In genomic region chr3:128188326-128188725, GRCh38 we compare ENCODE assay signal across 19 cellular contexts. TPM values are rescaled to one million over a fixed set of nuclear protein-coding genes. Genes with fewer than 3 reads are reported as not detected.
DNase-seq lines count a peak whose midpoint lies in the region; FAIRE-seq and TF ChIP-seq lines count a peak whose summit lies in the region.
"Had no signal": no experiment of that assay in that cellular context is flagged by ENCODE, and none has a peak within 500 bp of the region (broad histone marks: within the 10 kb centered on the region; RNA-seq: fewer than 3 reads in every experiment).

No MANE protein-coding gene starts in this region.

- peak overlapping the region; percentile 19 for H3K4me2 ChIP-seq in astrocyte (ENCODE audit: low read length)
- H3K4me2 ChIP-seq: KMS-11 had no signal

- H3K27me3 ChIP-seq in astrocyte (ENCODE audit: insufficient read depth, low read length): no peaks in the 10 kb centered on the region
- H3K27me3 ChIP-seq: BLaER1 treated with 17β-estradiol and CSF1 and Interleukin-3, amounts not matched to agents 10 nM and 100 nM; SJCRH30 had no signal

- peaks cover 2% of the 10 kb centered on the region for H3K27me3 Mint-ChIP-seq in astrocyte (ENCODE audit: low read depth, unreplicated experiment)
- H3K27me3 Mint-ChIP-seq: CD8-positive, alpha-beta memory T cell had no signal

- no peak overlapping the region for H3K4me3 ChIP-seq in astrocyte (ENCODE audit: insufficient read depth, low read depth, low read length)
- H3K4me3 ChIP-seq: BLaER1 treated with 17β-estradiol and CSF1 and Interleukin-3, amounts not matched to agents 10 nM and 100 nM; GM23248; SJCRH30 had no signal

- no peaks in the 10 kb centered on the region for H3K4me1 ChIP-seq in astrocyte (ENCODE audit: insufficient read depth, low read length)
- H3K4me1 ChIP-seq: SJCRH30 had no signal

- FAIRE-seq in astrocyte (lab: Jason Lieb, UNC): no peak
- FAIRE-seq: GM12892 had no signal

- H3K27ac Mint-ChIP-seq in astrocyte (ENCODE audit: unreplicated experiment): no peak overlapping the region

- no peak for TF ChIP-seq CTCF in astrocyte (IDR thresholded peaks at IDR 0.05; ENCODE audit: insufficient read depth, low read depth, low read length)

- H3K4me3 Mint-ChIP-seq in astrocyte (ENCODE audit: unreplicated experiment): no peak overlapping the region
- H3K4me3 Mint-ChIP-seq: CD8-positive, alpha-beta memory T cell had no signal

- no peak overlapping the region for H2AFZ ChIP-seq in astrocyte (ENCODE audit: low read depth, low read length)
- H2AFZ ChIP-seq: GM23248 had no signal

- H3K9me3 ChIP-seq in astrocyte (ENCODE audit: insufficient read depth, low read depth, low read length): no peaks in the 10 kb centered on the region
- H3K9me3 ChIP-seq: SJCRH30 had no signal

- no peaks in the 10 kb centered on the region for H3K9me3 Mint-ChIP-seq in astrocyte (ENCODE audit: unreplicated experiment)

- no peak overlapping the region for H3K9ac ChIP-seq in astrocyte (ENCODE audit: low read length)
- H3K9ac ChIP-seq: BLaER1 treated with 17β-estradiol and CSF1 and Interleukin-3, amounts not matched to agents 10 nM and 100 nM; GM23248; KMS-11 had no signal

- no peaks in the 10 kb centered on the region for H3K36me3 Mint-ChIP-seq in astrocyte (ENCODE audit: low read depth, unreplicated experiment)

- H4K20me1 ChIP-seq in astrocyte (ENCODE audit: insufficient read depth, low read length): peaks cover 16% of the 10 kb centered on the region

- H3K27ac ChIP-seq in astrocyte (ENCODE audit: low read depth, low read length): no peak overlapping the region
- H3K27ac ChIP-seq: 22Rv1; BLaER1 treated with 17β-estradiol and CSF1 and Interleukin-3, amounts not matched to agents 10 nM and 100 nM; GM23248; KMS-11; SJCRH30 had no signal

- peak; percentile 36 for DNase-seq in NCI-H1105 treated with DMSO at 0.1 percent for 48 hours (lab: John Stamatoyannopoulos, UW)
- DNase-seq in NCI-H1105 (lab: John Stamatoyannopoulos, UW): no peak
- peak; percentile 20 for DNase-seq in M059J (ENCODE audit: low read depth)
- peak; percentile 4 for DNase-seq in astrocyte (ENCODE audit: low read depth)
- DNase-seq in left kidney (ENCODE audit: low read depth, low spot score): peak; percentile 42
- no peak for DNase-seq in OCI-M1 (lab: John Stamatoyannopoulos, UW)
- no peak for DNase-seq in A172 (ENCODE audit: low spot score)
- no peak for DNase-seq in T-helper 9 cell
- DNase-seq: CD8-positive, alpha-beta memory T cell; DND-41; NCI-H1092; NCI-H1930; NCI-H510A treated with DMSO at 0.1 percent for 48 hours had no signal

- H3K79me2 ChIP-seq in astrocyte (ENCODE audit: insufficient read depth, low read length): no peaks in the 10 kb centered on the region

- no peaks in the 10 kb centered on the region for H3K36me3 ChIP-seq in astrocyte (ENCODE audit: insufficient read depth, low read length)
- H3K36me3 ChIP-seq: SJCRH30 had no signal

- H3K4me1 Mint-ChIP-seq in astrocyte (ENCODE audit: low read depth, unreplicated experiment): peaks cover 2% of the 10 kb centered on the region

RNA-seq across cellular contexts. Expression of gene EEFSEC, which starts 35.0 kb away (rescaled TPM):
- total RNA-seq in M059J (2014; rRNA removed; shearing (Covaris generic)): 13.8 and 14.3 TPM in 2 replicates
- 6.1 and 6.3 TPM in 2 replicates for total RNA-seq in astrocyte
- 3.5 and 4.1 TPM in 2 replicates for total RNA-seq in A172 (2014; rRNA removed; shearing (Covaris generic))

Comparison
In these comparisons a context has a peak if more than half of its experiments do, and no peak if none do; other contexts are left out.
1. DNase-seq: peak in NCI-H1105 treated with DMSO at 0.1 percent for 48 hours (single experiment), M059J (single experiment), astrocyte (single experiment) and left kidney (single experiment); none in NCI-H1105 (single experiment), OCI-M1 (single experiment), A172 (single experiment) and T-helper 9 cell (single experiment).